ENCODE assay signal across 6 cellular contexts in genomic region chr11:66315921-66316811, GRCh38. TPM values are rescaled to one million over a fixed set of nuclear protein-coding genes. Genes with fewer than 3 reads are reported as not detected.
A peak's percentile ranks its signal among the peaks of the same experiment; 100 is the strongest.
DNase-seq lines count a peak whose midpoint lies in the region; ATAC-seq and FAIRE-seq lines count a peak whose summit lies in the region.

No MANE protein-coding gene starts in this region.

- peaks cover 19 to 31% of the 10 kb centered on the region in 2 donors for H3K4me1 ChIP-seq in duodenal mucosa (ENCODE audit: control insufficient read depth in 1 of 2, insufficient read depth in 2 of 2, low read length in 2 of 2)
- H3K4me1 ChIP-seq in skeletal muscle satellite cell (ENCODE audit: control insufficient read depth, insufficient read depth, low read length) = peaks cover 41% of the 10 kb centered on the region

- H3K9ac ChIP-seq in duodenal mucosa (ENCODE audit: low read depth in 1 of 2, low read length in 2 of 2) = peak overlapping the region in 1 of 2 donors; percentile 18
- H3K9ac ChIP-seq in skeletal muscle satellite cell (ENCODE audit: low read depth, low read length) = no peak overlapping the region

- H3K4me2 ChIP-seq in skeletal muscle satellite cell (ENCODE audit: low read length) = peak overlapping the region; percentile 56

- H3K36me3 ChIP-seq in KOPT-K1 (ENCODE audit: insufficient read depth, low read length) (no peaks in the 10 kb centered on the region), duodenal mucosa (ENCODE audit: control insufficient read depth in 1 of 2, insufficient read depth in 2 of 2, low read length in 2 of 2) (no peaks in the 10 kb centered on the region), skeletal muscle satellite cell (ENCODE audit: insufficient read depth, low read length) (no peaks in the 10 kb centered on the region)

- H3K4me3 ChIP-seq in duodenal mucosa (ENCODE audit: low read depth in 1 of 2, low read length in 2 of 2) = peak overlapping the region in 1 of 2 donors; percentile 51
- H3K4me3 ChIP-seq in skeletal muscle satellite cell (ENCODE audit: low read length) = no peak overlapping the region

- H3K27ac ChIP-seq in KOPT-K1 (ENCODE audit: low read depth, low read length, poor library complexity, severe bottlenecking) (peak overlapping the region; percentile 98), duodenal mucosa (ENCODE audit: low read depth, low read length) (peak overlapping the region; percentile 44)

- no peaks in the 10 kb centered on the region for H3K27me3 ChIP-seq in duodenal mucosa (ENCODE audit: control insufficient read depth in 1 of 2, insufficient read depth in 2 of 2, low read length in 2 of 2)
- peaks cover 9% of the 10 kb centered on the region for H3K27me3 ChIP-seq in skeletal muscle satellite cell (ENCODE audit: control insufficient read depth, insufficient read depth, low read length)

- H3K9me3 ChIP-seq in KOPT-K1 (ENCODE audit: insufficient read depth, low read length, poor library complexity, severe bottlenecking) (no peaks in the 10 kb centered on the region), duodenal mucosa (ENCODE audit: control insufficient read depth in 1 of 2, low read length in 2 of 2) (no peaks in the 10 kb centered on the region), skeletal muscle satellite cell (replicated peaks; ENCODE audit: low read length) (no peaks in the 10 kb centered on the region)

- FAIRE-seq in frontal cortex (lab: Jason Lieb, UNC) = no peak

- no peak for ATAC-seq in HG03045 (IDR thresholded peaks at IDR 0.05; ENCODE audit: unreplicated experiment)

- no peak for DNase-seq in HK-2 (ENCODE audit: unreplicated experiment)
- DNase-seq in frontal cortex (ENCODE audit: low spot score in 2 of 2) = no peak

RNA-seq across cellular contexts. Expression of gene CD248, which starts 0.7 kb away (rescaled TPM):
- total RNA-seq in skeletal muscle satellite cell (2012; rRNA removed) = 138 and 141 TPM in 2 replicates
- total RNA-seq in frontal cortex = 1.2 TPM

RNA-seq across cellular contexts. Expression of gene RIN1, which starts 20.1 kb away (rescaled TPM):
- 45.1 and 55.7 TPM in 2 replicates for total RNA-seq in skeletal muscle satellite cell (2012; rRNA removed)
- 0.82 TPM for total RNA-seq in frontal cortex

RNA-seq across cellular contexts. Expression of gene TMEM151A, which starts 24.5 kb away (rescaled TPM):
- 0.22 TPM in 1 of 2 replicates, not detected in the other for total RNA-seq in skeletal muscle satellite cell (2012; rRNA removed)
- 9.0 TPM for total RNA-seq in frontal cortex

RNA-seq across cellular contexts. Expression of gene YIF1A, which starts 27.2 kb away (rescaled TPM):
- 181 and 287 TPM in 2 replicates for total RNA-seq in skeletal muscle satellite cell (2012; rRNA removed)
- total RNA-seq in frontal cortex = 28.9 TPM

RNA-seq across cellular contexts. Expression of gene BRMS1, which starts 28.7 kb away (rescaled TPM):
- 61.3 and 63.8 TPM in 2 replicates for total RNA-seq in skeletal muscle satellite cell (2012; rRNA removed)
- total RNA-seq in frontal cortex = 19.2 TPM
